Comparison of ENCODE assay signal across 13 cellular contexts in the genomic region with DNA sequence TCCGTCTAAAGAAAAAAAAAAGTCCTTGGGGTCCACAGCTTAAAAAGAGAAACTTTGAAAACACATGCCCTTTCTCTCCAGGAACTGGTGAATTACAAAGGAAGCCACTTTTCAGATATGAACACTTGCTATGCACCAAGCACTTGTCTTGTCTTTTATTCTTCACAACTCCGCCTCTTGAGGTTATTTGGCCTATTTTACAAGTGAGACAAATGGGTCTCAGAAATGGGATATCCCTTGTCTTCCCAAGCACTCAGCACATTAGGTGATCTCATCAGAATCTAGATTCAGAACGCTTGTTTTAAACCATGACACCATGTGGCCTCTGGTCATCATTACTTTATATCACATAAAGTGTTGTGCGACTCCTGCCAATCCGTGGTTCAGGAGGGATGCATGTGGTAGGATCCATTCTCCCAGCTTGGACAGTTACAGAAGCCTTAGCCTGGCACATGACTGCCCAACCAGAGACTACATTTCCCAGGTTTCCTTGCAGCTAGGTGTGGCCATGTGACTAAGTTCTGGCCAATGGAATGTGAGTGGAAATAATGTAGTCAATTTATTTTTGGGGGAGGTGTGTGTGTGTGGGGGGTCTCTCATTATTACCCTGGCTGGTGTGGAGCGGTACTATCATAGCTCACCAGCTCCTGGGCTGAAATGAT. TPM values are rescaled to one million over a fixed set of nuclear protein-coding genes. Genes with fewer than 3 reads are reported as not detected.
DNase-seq lines count a peak whose midpoint lies in the region; ATAC-seq and TF ChIP-seq lines count a peak whose summit lies in the region.
"Had no signal": no experiment of that assay in that cellular context is flagged by ENCODE, and none has a peak within 500 bp of the region (broad histone marks: within the 10 kb centered on the region; RNA-seq: fewer than 3 reads in every experiment).

No MANE protein-coding gene starts in this region.

- H3K27me3 Mint-ChIP-seq in stimulated activated naive CD8-positive, alpha-beta T cell treated with anti-CD3 and anti-CD28 coated beads, Interleukin-15, amount 100 ng/mL, for 72 hours = peaks cover 9% of the 10 kb centered on the region

- DNase-seq in stimulated activated naive CD8-positive, alpha-beta T cell treated with anti-CD3 and anti-CD28 coated beads, Interleukin-15, Interleukin-2, amounts not matched to agents 100 U/mL and 50 U/mL, for 24 hours = no peak
- no peak for DNase-seq in stimulated activated naive CD8-positive, alpha-beta T cell treated with anti-CD3 and anti-CD28 coated beads, Interleukin-15, amount 100 ng/mL, for 72 hours
- peak; percentile 29 for DNase-seq in adipocyte (ENCODE audit: low read depth)
- peak; percentile 52 for DNase-seq in iPS DF 19.7 (ENCODE audit: low read depth, low spot score)
- no peak for DNase-seq in upper lobe of right lung
- no peak for DNase-seq in activated effector memory CD4-positive, alpha-beta T cell treated with anti-CD3 and anti-CD28 coated beads, Interleukin-2, amount 50 U/mL, for 16 hours
- DNase-seq in GM13977 (ENCODE audit: low spot score) = no peak
- DNase-seq: adrenal gland; heart right ventricle; NCI-H146; stimulated activated naive B cell treated with anti-CD40 and anti-IgM and Interleukin-4, amounts not matched to agents 10 μg/mL and 1 μg/mL and 100 μg/mL, for 72 hours had no signal

- H3K27ac Mint-ChIP-seq in stimulated activated naive CD8-positive, alpha-beta T cell treated with anti-CD3 and anti-CD28 coated beads, Interleukin-15, amount 100 ng/mL, for 72 hours = no peak overlapping the region
- H3K27ac Mint-ChIP-seq: stimulated activated naive B cell treated with anti-CD40 and anti-IgM and Interleukin-4, amounts not matched to agents 10 μg/mL and 1 μg/mL and 100 μg/mL, for 72 hours had no signal

- no peak overlapping the region for H3K9ac ChIP-seq in adipocyte (ENCODE audit: low read length)

- in situ Hi-C loops in GM13977 (cut with MboI; ENCODE audit: low pct_unique_long_range_greater_than_20kb, low sequenced_read_pairs, unreplicated experiment) = no loop called here

- intact Hi-C loops in upper lobe of right lung (cut with DNase I) = no loop called here

- H3K4me1 ChIP-seq in adipocyte (ENCODE audit: control insufficient read depth, insufficient read depth, low read length) (peaks cover 11% of the 10 kb centered on the region), upper lobe of right lung (no peaks in the 10 kb centered on the region)
- H3K4me1 ChIP-seq: adrenal gland had no signal

- no peaks in the 10 kb centered on the region for H3K27me3 ChIP-seq in adipocyte (replicated peaks; ENCODE audit: control insufficient read depth, insufficient read depth, low read length)
- H3K27me3 ChIP-seq in upper lobe of right lung = no peaks in the 10 kb centered on the region
- H3K27me3 ChIP-seq: adrenal gland had no signal

- no peaks in the 10 kb centered on the region for H3K9me3 Mint-ChIP-seq in stimulated activated naive CD8-positive, alpha-beta T cell treated with anti-CD3 and anti-CD28 coated beads, Interleukin-15, amount 100 ng/mL, for 72 hours

- peaks cover 11% of the 10 kb centered on the region for H3K4me1 Mint-ChIP-seq in stimulated activated naive CD8-positive, alpha-beta T cell treated with anti-CD3 and anti-CD28 coated beads, Interleukin-15, amount 100 ng/mL, for 72 hours

- H3K36me3 ChIP-seq in adipocyte (ENCODE audit: control insufficient read depth, insufficient read depth, low read length, severe bottlenecking) (no peaks in the 10 kb centered on the region), upper lobe of right lung (no peaks in the 10 kb centered on the region)
- H3K36me3 ChIP-seq: adrenal gland, heart right ventricle had no signal

- no peak for TF ChIP-seq CTCF in upper lobe of right lung (IDR thresholded peaks at IDR 0.05)
- no peak for TF ChIP-seq CTCF in GM13977 (IDR thresholded peaks at IDR 0.05; ENCODE audit: extremely low read depth, insufficient read depth, missing control alignments)

- peak; percentile 14 for ATAC-seq in stimulated activated naive CD8-positive, alpha-beta T cell treated with anti-CD3 and anti-CD28 coated beads, Interleukin-15, Interleukin-2, amounts not matched to agents 100 U/mL and 50 U/mL, for 24 hours
- no peak for ATAC-seq in stimulated activated naive CD8-positive, alpha-beta T cell treated with anti-CD3 and anti-CD28 coated beads, Interleukin-15, amount 100 ng/mL, for 72 hours
- ATAC-seq in upper lobe of right lung (peak; percentile 34), GM18907 (IDR thresholded peaks at IDR 0.05; ENCODE audit: unreplicated experiment) (no peak)
- ATAC-seq: stimulated activated naive B cell treated with anti-CD40 and anti-IgM and Interleukin-4, amounts not matched to agents 10 μg/mL and 1 μg/mL and 100 μg/mL, for 72 hours had no signal

- H3K27ac ChIP-seq in upper lobe of right lung = no peak overlapping the region
- H3K27ac ChIP-seq: adrenal gland, heart right ventricle had no signal

- H3K4me3 Mint-ChIP-seq in stimulated activated naive CD8-positive, alpha-beta T cell treated with anti-CD3 and anti-CD28 coated beads, Interleukin-15, amount 100 ng/mL, for 72 hours = no peak overlapping the region
- H3K4me3 Mint-ChIP-seq: stimulated activated naive B cell treated with anti-CD40 and anti-IgM and Interleukin-4, amounts not matched to agents 10 μg/mL and 1 μg/mL and 100 μg/mL, for 72 hours had no signal

- H3K9me3 ChIP-seq in adipocyte (ENCODE audit: control insufficient read depth, low read length) (no peaks in the 10 kb centered on the region), upper lobe of right lung (no peaks in the 10 kb centered on the region)
- H3K9me3 ChIP-seq: adrenal gland had no signal

- H3K4me3 ChIP-seq in adipocyte (ENCODE audit: low read length) = no peak overlapping the region
- no peak overlapping the region for H3K4me3 ChIP-seq in upper lobe of right lung
- H3K4me3 ChIP-seq: adrenal gland, heart right ventricle had no signal

RNA-seq across cellular contexts. Expression of gene TSKS, which starts 13.9 kb away (rescaled TPM):
- total RNA-seq in upper lobe of right lung = 0.43 TPM
- total RNA-seq: Daoy had no signal

RNA-seq across cellular contexts. Expression of gene AP2A1, which starts 17.6 kb away (rescaled TPM):
- 61.2 TPM for total RNA-seq in upper lobe of right lung

RNA-seq across cellular contexts. Expression of gene CPT1C, which starts 58.3 kb away (rescaled TPM):
- total RNA-seq in upper lobe of right lung = 6.1 TPM

RNA-seq across cellular contexts. Expression of gene ADM5, which starts 59.8 kb away (rescaled TPM):
- 1.9 TPM for total RNA-seq in upper lobe of right lung

Comparison
In these comparisons a context has a peak if more than half of its experiments do, and no peak if none do; other contexts are left out.
1. ATAC-seq: peak in stimulated activated naive CD8-positive, alpha-beta T cell treated with anti-CD3 and anti-CD28 coated beads, Interleukin-15, Interleukin-2, amounts not matched to agents 100 U/mL and 50 U/mL, for 24 hours (single experiment) and upper lobe of right lung (single experiment); none in stimulated activated naive CD8-positive, alpha-beta T cell treated with anti-CD3 and anti-CD28 coated beads, Interleukin-15, amount 100 ng/mL, for 72 hours (single experiment) and GM18907 (single experiment).
2. DNase-seq: peak in adipocyte (single experiment) and iPS DF 19.7 (single experiment); none in stimulated activated naive CD8-positive, alpha-beta T cell treated with anti-CD3 and anti-CD28 coated beads, Interleukin-15, Interleukin-2, amounts not matched to agents 100 U/mL and 50 U/mL, for 24 hours (single experiment), stimulated activated naive CD8-positive, alpha-beta T cell treated with anti-CD3 and anti-CD28 coated beads, Interleukin-15, amount 100 ng/mL, for 72 hours (0 of 2), upper lobe of right lung (single experiment), activated effector memory CD4-positive, alpha-beta T cell treated with anti-CD3 and anti-CD28 coated beads, Interleukin-2, amount 50 U/mL, for 16 hours (single experiment) and GM13977 (single experiment).